ENCODE assay signal across 26 cellular contexts in the genomic region with DNA sequence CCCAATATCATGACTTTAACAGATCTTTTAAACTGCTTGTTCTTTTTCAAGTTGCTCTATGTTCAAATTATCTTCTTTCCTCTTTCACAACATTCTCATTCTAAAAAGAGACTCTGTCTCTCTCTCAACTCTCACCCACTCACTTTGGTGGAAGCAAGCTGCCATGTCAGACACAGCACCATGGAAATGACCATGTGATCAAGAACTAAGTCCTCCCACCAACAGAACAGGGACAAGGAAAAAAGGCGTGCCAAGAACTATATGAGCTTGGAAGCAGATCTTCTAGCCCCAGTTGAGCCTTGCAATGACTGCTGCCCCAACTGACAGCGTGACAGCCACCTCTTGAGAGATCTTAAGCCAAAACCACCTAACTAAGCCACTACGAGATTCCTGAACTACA. TPM values are rescaled to one million over a fixed set of nuclear protein-coding genes. Genes with fewer than 3 reads are reported as not detected.
DNase-seq lines count a peak whose midpoint lies in the region; FAIRE-seq and TF ChIP-seq lines count a peak whose summit lies in the region.
"Had no signal": no experiment of that assay in that cellular context is flagged by ENCODE, and none has a peak within 500 bp of the region (broad histone marks: within the 10 kb centered on the region; RNA-seq: fewer than 3 reads in every experiment).

No MANE protein-coding gene starts in this region.

- H2BK5ac ChIP-seq in mesenchymal stem cell (ENCODE audit: low read depth, low read length, poor library complexity, severe bottlenecking) = no peak overlapping the region

- H2BK15ac ChIP-seq in mesenchymal stem cell (ENCODE audit: low read depth, poor library complexity, severe bottlenecking) = no peak overlapping the region

- intact Hi-C loops in CD14-positive monocyte (cut with micrococcal nuclease) = no loop called here

- H3K4me3 ChIP-seq in mesenchymal stem cell (ENCODE audit: insufficient read depth in 1 of 2, low read depth in 1 of 2, low read length in 2 of 2) (no peak overlapping the region), small intestine (ENCODE audit: low read depth in 1 of 2, low read length in 2 of 2) (no peak overlapping the region)
- H3K4me3 ChIP-seq: A549, BLaER1, stomach, upper lobe of left lung had no signal

- WGBS in mesenchymal stem cell = 93% methylated on average over 2 of the region's 3 CpGs
- WGBS in small intestine, 3 donors = 84 to 90% (median 89%) methylated on average over 3 of the region's 3 CpGs

- H3K27me3 ChIP-seq in mesenchymal stem cell (ENCODE audit: control insufficient read depth in 1 of 2, insufficient read depth in 1 of 2, low read length in 2 of 2) (no peaks in the 10 kb centered on the region), small intestine (ENCODE audit: control insufficient read depth in 2 of 2, insufficient read depth in 2 of 2, low read length in 2 of 2) (no peaks in the 10 kb centered on the region)
- H3K27me3 ChIP-seq: BLaER1, stomach, upper lobe of left lung had no signal

- peaks cover 18% of the 10 kb centered on the region for H3K4me1 Mint-ChIP-seq in CD14-positive monocyte
- no peaks in the 10 kb centered on the region for H3K4me1 Mint-ChIP-seq in endothelial cell (ENCODE audit: unreplicated experiment)
- H3K4me1 Mint-ChIP-seq: activated naive CD4-positive, alpha-beta T cell treated with anti-CD3 and anti-CD28 coated beads, Interleukin-2, amount 10 ng/mL, durations not matched to agents 7 days and 5 days had no signal

- H3K27me3 Mint-ChIP-seq in CD14-positive monocyte (ENCODE audit: low read depth in 3 of 3) (no peaks in the 10 kb centered on the region), endothelial cell (ENCODE audit: unreplicated experiment) (peaks cover 1% of the 10 kb centered on the region)
- H3K27me3 Mint-ChIP-seq: activated naive CD4-positive, alpha-beta T cell treated with anti-CD3 and anti-CD28 coated beads, Interleukin-2, amount 10 ng/mL, durations not matched to agents 7 days and 5 days had no signal

- no peak overlapping the region for H3K9ac ChIP-seq in mesenchymal stem cell (ENCODE audit: low read length)
- H3K9ac ChIP-seq: BLaER1 had no signal

- peak overlapping the region; percentile 2 to 83 (median 32) for H3K27ac Mint-ChIP-seq in CD14-positive monocyte
- H3K27ac Mint-ChIP-seq in endothelial cell (ENCODE audit: unreplicated experiment) = peak overlapping the region; percentile 46
- H3K27ac Mint-ChIP-seq: activated naive CD4-positive, alpha-beta T cell treated with anti-CD3 and anti-CD28 coated beads, Interleukin-2, amount 10 ng/mL, durations not matched to agents 7 days and 5 days had no signal

- no peak overlapping the region for H2BK12ac ChIP-seq in mesenchymal stem cell (ENCODE audit: low read length in 2 of 2)

- no peak overlapping the region for H3K4ac ChIP-seq in mesenchymal stem cell (ENCODE audit: low read depth in 1 of 2, low read length in 2 of 2)

- H3K18ac ChIP-seq in mesenchymal stem cell (ENCODE audit: low read depth in 1 of 2, low read length in 2 of 2) = no peak overlapping the region

- H3K36me3 Mint-ChIP-seq in CD14-positive monocyte (peaks cover 10 to 18% of the 10 kb centered on the region in 2 donors), endothelial cell (ENCODE audit: low read depth, unreplicated experiment) (peaks cover 5% of the 10 kb centered on the region)
- H3K36me3 Mint-ChIP-seq: activated naive CD4-positive, alpha-beta T cell treated with anti-CD3 and anti-CD28 coated beads, Interleukin-2, amount 10 ng/mL, durations not matched to agents 7 days and 5 days had no signal

- H3K4me3 Mint-ChIP-seq in CD14-positive monocyte (no peak overlapping the region), endothelial cell (ENCODE audit: unreplicated experiment) (no peak overlapping the region)
- H3K4me3 Mint-ChIP-seq: activated naive CD4-positive, alpha-beta T cell treated with anti-CD3 and anti-CD28 coated beads, Interleukin-2, amount 10 ng/mL, durations not matched to agents 7 days and 5 days; H9 had no signal

- H3K23ac ChIP-seq in mesenchymal stem cell (ENCODE audit: low read length in 2 of 2) = no peak overlapping the region

- FAIRE-seq in small intestine (lab: Jason Lieb, UNC) = no peak
- FAIRE-seq: A549, keratinocyte had no signal

- H2AFZ ChIP-seq in mesenchymal stem cell (ENCODE audit: low read depth, low read length) = no peak overlapping the region

- H3K14ac ChIP-seq in mesenchymal stem cell (ENCODE audit: low read length in 2 of 2) = no peak overlapping the region

- H3K27ac ChIP-seq in mesenchymal stem cell (ENCODE audit: low read length, poor library complexity, severe bottlenecking) = no peak overlapping the region
- no peak overlapping the region for H3K27ac ChIP-seq in small intestine (ENCODE audit: low read depth in 1 of 2, low read length in 1 of 2)
- H3K27ac ChIP-seq: A549, BLaER1, stomach, upper lobe of left lung had no signal

- peaks cover 0 to 4% of the 10 kb centered on the region in 2 experiments for H3K36me3 ChIP-seq in mesenchymal stem cell (ENCODE audit: control insufficient read depth in 1 of 2, insufficient read depth in 2 of 2, low read depth in 1 of 2, low read length in 2 of 2)
- no peaks in the 10 kb centered on the region for H3K36me3 ChIP-seq in small intestine (ENCODE audit: control insufficient read depth in 2 of 2, insufficient read depth in 2 of 2, low read length in 2 of 2)
- H3K36me3 ChIP-seq: upper lobe of left lung had no signal

- H3K4me2 ChIP-seq in mesenchymal stem cell (ENCODE audit: low read length, poor library complexity, severe bottlenecking) = no peak overlapping the region
- H3K4me2 ChIP-seq: A549, BLaER1 had no signal

- H3K9me3 Mint-ChIP-seq in CD14-positive monocyte = peaks cover 0 to 2% (median 0%) of the 10 kb centered on the region in 7 donors
- H3K9me3 Mint-ChIP-seq in endothelial cell (ENCODE audit: unreplicated experiment) = no peaks in the 10 kb centered on the region
- H3K9me3 Mint-ChIP-seq: activated naive CD4-positive, alpha-beta T cell treated with anti-CD3 and anti-CD28 coated beads, Interleukin-2, amount 10 ng/mL, durations not matched to agents 7 days and 5 days; H9 had no signal

- H4K8ac ChIP-seq in mesenchymal stem cell (ENCODE audit: low read length) = no peak overlapping the region

- H2BK120ac ChIP-seq in mesenchymal stem cell (ENCODE audit: low read depth, low read length) = no peak overlapping the region

- H2AK5ac ChIP-seq in mesenchymal stem cell (ENCODE audit: low read length, severe bottlenecking) = no peak overlapping the region

- DNase-seq in CD14-positive monocyte (ENCODE audit: low spot score) (no peak), NOMO-1 treated with dmso at 0.1 percent for 144 hours (lab: John Stamatoyannopoulos, UW; ENCODE audit: unreplicated experiment) (peak; percentile 32), endothelial cell (ENCODE audit: low spot score) (no peak), mesenchymal stem cell (peak; percentile 17), small intestine (no peak), AG08395 (ENCODE audit: low spot score) (no peak), COLO668 (lab: John Stamatoyannopoulos, UW; ENCODE audit: unreplicated experiment) (no peak), Kasumi-1 (lab: John Stamatoyannopoulos, UW) (no peak)
- DNase-seq: activated CD4-positive, alpha-beta T cell treated with anti-CD3 and anti-CD28 coated beads for 48 hours; activated naive CD4-positive, alpha-beta T cell treated with anti-CD3 and anti-CD28 coated beads, Interleukin-2, amount 10 ng/mL, durations not matched to agents 7 days and 5 days; erythroblast; foreskin melanocyte; H9; hypothalamus; KBM-7; NCI-H1694 treated with DMSO at 0.1 percent for 48 hours; NCI-H526 treated with DMSO at 0.1 percent for 48 hours; retina; SHP77 treated with DMSO at 0.1 percent for 48 hours; stimulated activated CD4-positive, alpha-beta T cell treated with anti-CD3 and anti-CD28 coated beads, Interleukin-12 subunit alpha, Interleukin-12 subunit beta, amount 100 ng/mL, for 4 hours; stomach; T-helper 1 cell; upper lobe of left lung had no signal

- H4K91ac ChIP-seq in mesenchymal stem cell (ENCODE audit: low read length) = no peak overlapping the region

- TF ChIP-seq CTCF in CD14-positive monocyte (IDR thresholded peaks at IDR 0.05) (no peak), endothelial cell (IDR thresholded peaks at IDR 0.05; ENCODE audit: unreplicated experiment) (no peak)

- no peaks in the 10 kb centered on the region for H3K9me3 ChIP-seq in mesenchymal stem cell (ENCODE audit: control insufficient read depth, low read length)
- H3K9me3 ChIP-seq in small intestine (ENCODE audit: control insufficient read depth, low read depth) = no peaks in the 10 kb centered on the region
- H3K9me3 ChIP-seq: A549, stomach, upper lobe of left lung had no signal

- H3K79me1 ChIP-seq in mesenchymal stem cell (replicated peaks; ENCODE audit: low read length, poor library complexity, severe bottlenecking) = peaks cover 18% of the 10 kb centered on the region

- H3K4me1 ChIP-seq in mesenchymal stem cell (ENCODE audit: control insufficient read depth, insufficient read depth, low read depth, low read length) (no peaks in the 10 kb centered on the region), small intestine (ENCODE audit: control insufficient read depth in 2 of 2, insufficient read depth in 1 of 2, low read depth in 1 of 2, low read length in 1 of 2) (no peaks in the 10 kb centered on the region)
- H3K4me1 ChIP-seq: BLaER1 had no signal

RNA-seq across cellular contexts. Expression of gene BAZ2B, which starts 23.9 kb away (rescaled TPM):
- polyA plus RNA-seq in CD14-positive monocyte = 10 to 100 TPM; 12.9 to 34.2 TPM
- total RNA-seq in endothelial cell (ENCODE audit: unreplicated experiment) = 100 TPM
- polyA plus RNA-seq in mesenchymal stem cell (2013, experiment 1 of 2) = 20.0 TPM
- 21.3 TPM for polyA plus RNA-seq in mesenchymal stem cell (2013, experiment 2 of 2)
- polyA plus RNA-seq in small intestine = 10 to 100 TPM; 12.2 to 16.3 (median 15.7) TPM

Comparison
In these comparisons a context has a peak if more than half of its experiments do, and no peak if none do; other contexts are left out.
1. DNase-seq: peak in NOMO-1 treated with dmso at 0.1 percent for 144 hours (single experiment) and mesenchymal stem cell (single experiment); none in CD14-positive monocyte (single experiment), endothelial cell (single experiment), small intestine (single experiment), AG08395 (single experiment), COLO668 (single experiment) and Kasumi-1 (0 of 2).